ENCODE assay signal across 8 cellular contexts in the genomic region with DNA sequence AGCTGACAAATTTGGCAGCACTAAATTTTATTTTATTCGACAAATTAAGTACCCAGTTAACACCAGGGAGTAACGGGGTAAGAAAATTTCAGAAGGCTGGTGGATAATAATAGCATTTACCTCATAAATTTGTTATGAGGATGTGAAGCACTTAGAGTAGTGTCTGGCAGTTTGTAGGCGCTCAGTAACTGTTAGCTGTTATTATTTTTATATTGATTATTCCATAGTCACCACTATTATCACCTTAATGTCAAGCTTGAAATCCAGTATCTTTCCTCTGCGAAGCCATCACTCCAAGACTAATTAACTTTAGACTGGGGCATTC. TPM values are rescaled to one million over a fixed set of nuclear protein-coding genes. Genes with fewer than 3 reads are reported as not detected.
DNase-seq lines count a peak whose midpoint lies in the region; ATAC-seq and TF ChIP-seq lines count a peak whose summit lies in the region.

No MANE protein-coding gene starts in this region.

- no peak for TF ChIP-seq POLR2A in GM18505 (IDR thresholded peaks at IDR 0.05; ENCODE audit: borderline replicate concordance, extremely low read depth, insufficient read depth, insufficient read length)

- no peak for DNase-seq in brain microvascular endothelial cell
- DNase-seq in retina = no peak
- no peak for DNase-seq in NK-92 (lab: John Stamatoyannopoulos, UW; ENCODE audit: unreplicated experiment)
- DNase-seq in anterior cingulate cortex (lab: John Stamatoyannopoulos, UW) = no peak

- H3K36me3 ChIP-seq in brain microvascular endothelial cell (replicated peaks) = no peaks in the 10 kb centered on the region
- peaks cover 5% of the 10 kb centered on the region for H3K36me3 ChIP-seq in mesodermal cell (ENCODE audit: control insufficient read depth, insufficient read depth, low read length)

- peak overlapping the region; percentile 4 for H3K27ac ChIP-seq in brain microvascular endothelial cell
- H3K27ac ChIP-seq in mesodermal cell (ENCODE audit: low read depth, low read length, severe bottlenecking) = peak overlapping the region; percentile 60

- in situ Hi-C loops in brain microvascular endothelial cell (cut with HindIII; ENCODE audit: low pct_ligation_motif_present, low sequenced_read_pairs) = no loop called here

- WGBS in mesodermal cell (ENCODE audit: insufficient coverage in 2 of 2), 2 experiments = no CpG with 5 or more reads among the region's 4 CpGs

- no peaks in the 10 kb centered on the region for H3K27me3 ChIP-seq in brain microvascular endothelial cell (replicated peaks)

- H3K4me3 ChIP-seq in brain microvascular endothelial cell (ENCODE audit: low read depth, low read length) (peak overlapping the region; percentile 92), mesodermal cell (ENCODE audit: extremely low read depth, insufficient read depth, low read length, poor library complexity, severe bottlenecking) (peak overlapping the region; percentile 89)

- no peak for TF ChIP-seq CTCF in brain microvascular endothelial cell (IDR thresholded peaks at IDR 0.05; ENCODE audit: low read depth, low read length, missing control alignments)

- ATAC-seq in GM18505 (IDR thresholded peaks at IDR 0.05; ENCODE audit: unreplicated experiment) = peak; percentile 5
- peak; percentile 15 for ATAC-seq in HG03280 (IDR thresholded peaks at IDR 0.05; ENCODE audit: unreplicated experiment)
- no peak for ATAC-seq in HG03460 (IDR thresholded peaks at IDR 0.05; ENCODE audit: unreplicated experiment)

- H3K9me3 ChIP-seq in mesodermal cell (ENCODE audit: control insufficient read depth, low read length) = no peaks in the 10 kb centered on the region

- H3K4me1 ChIP-seq in mesodermal cell (ENCODE audit: control insufficient read depth, insufficient read depth, low read length, poor library complexity, severe bottlenecking) = no peaks in the 10 kb centered on the region

RNA-seq across cellular contexts. Expression of a gene that starts 0.6 kb away (rescaled TPM):
- polyA plus RNA-seq in mesodermal cell (2013, experiment 1 of 2) = 97.5 TPM
- polyA plus RNA-seq in mesodermal cell (2013, experiment 2 of 2) = 93.8 TPM

RNA-seq across cellular contexts. Expression of a gene that starts 28.6 kb away (rescaled TPM):
- polyA plus RNA-seq in mesodermal cell (2013, experiment 1 of 2) = 25.1 TPM
- polyA plus RNA-seq in mesodermal cell (2013, experiment 2 of 2) = 26.9 TPM
